8 cellular contexts compared by ENCODE assay signal in genomic region chr10:788796-789748, GRCh38.
DNase-seq lines count a peak whose midpoint lies in the region; ATAC-seq and TF ChIP-seq lines count a peak whose summit lies in the region.

No MANE protein-coding gene starts in this region.

- H3K4me3 ChIP-seq in SJSA1 (no peak overlapping the region), lung (no peak overlapping the region)
- peak overlapping the region; percentile 12 for H3K4me3 ChIP-seq in effector memory CD4-positive, alpha-beta T cell (ENCODE audit: insufficient read depth, low read depth, low read length, poor library complexity, severe bottlenecking)

- H3K27me3 Mint-ChIP-seq in stimulated activated naive CD8-positive, alpha-beta T cell treated with anti-CD3 and anti-CD28 coated beads, Interleukin-15, Interleukin-2, amounts not matched to agents 100 ng/mL and 50 ng/mL, for 24 hours: peaks cover 8% of the 10 kb centered on the region

- no peaks in the 10 kb centered on the region for H3K9me3 Mint-ChIP-seq in stimulated activated naive CD8-positive, alpha-beta T cell treated with anti-CD3 and anti-CD28 coated beads, Interleukin-15, Interleukin-2, amounts not matched to agents 100 ng/mL and 50 ng/mL, for 24 hours

- H3K4me3 Mint-ChIP-seq in stimulated activated naive CD8-positive, alpha-beta T cell treated with anti-CD3 and anti-CD28 coated beads, Interleukin-15, Interleukin-2, amounts not matched to agents 100 ng/mL and 50 ng/mL, for 24 hours: peak overlapping the region; percentile 52

- H3K36me3 ChIP-seq in SJSA1 (0 out of 2 replicates have a peak, but pooled peaks cover 4% of the 10 kb centered on the region), lung (ENCODE audit: control insufficient read depth in 2 of 2, insufficient read depth in 2 of 2, low read length in 2 of 2) (no peaks in the 10 kb centered on the region)
- no peaks in the 10 kb centered on the region for H3K36me3 ChIP-seq in effector memory CD4-positive, alpha-beta T cell (ENCODE audit: control insufficient read depth, insufficient read depth, low read length)

- H3K27ac Mint-ChIP-seq in stimulated activated naive CD8-positive, alpha-beta T cell treated with anti-CD3 and anti-CD28 coated beads, Interleukin-15, Interleukin-2, amounts not matched to agents 100 ng/mL and 50 ng/mL, for 24 hours: no peak overlapping the region

- ATAC-seq in lung (ENCODE audit: insufficient read depth, low FRiP score): peak; percentile 77

- H3K27me3 ChIP-seq in SJSA1 (replicated peaks) (no peaks in the 10 kb centered on the region), lung (ENCODE audit: control insufficient read depth, insufficient read depth) (no peaks in the 10 kb centered on the region)
- H3K27me3 ChIP-seq in effector memory CD4-positive, alpha-beta T cell (replicated peaks; ENCODE audit: control insufficient read depth, insufficient read depth, low read length, poor library complexity, severe bottlenecking): no peaks in the 10 kb centered on the region

- TF ChIP-seq CTCF in lung (IDR thresholded peaks at IDR 0.05; ENCODE audit: control extremely low read depth, extremely low read depth): no peak

- no peak overlapping the region; the same call in 1 of the 2 replicates for H3K27ac ChIP-seq in SJSA1
- no peak overlapping the region for H3K27ac ChIP-seq in effector memory CD4-positive, alpha-beta T cell (ENCODE audit: insufficient read depth, low read length, poor library complexity, severe bottlenecking)
- H3K27ac ChIP-seq in lung (ENCODE audit: low read depth in 1 of 2, low read length in 1 of 2): no peak overlapping the region

- H3K9me3 ChIP-seq in SJSA1 (replicated peaks) (no peaks in the 10 kb centered on the region), lung (ENCODE audit: control insufficient read depth in 2 of 2, insufficient read depth in 1 of 2, low read length in 1 of 2) (peaks cover 0 to 2% of the 10 kb centered on the region in 2 donors)
- H3K9me3 ChIP-seq in effector memory CD4-positive, alpha-beta T cell (ENCODE audit: control insufficient read depth, low read length): no peaks in the 10 kb centered on the region

- H3K36me3 Mint-ChIP-seq in stimulated activated naive CD8-positive, alpha-beta T cell treated with anti-CD3 and anti-CD28 coated beads, Interleukin-15, Interleukin-2, amounts not matched to agents 100 ng/mL and 50 ng/mL, for 24 hours (ENCODE audit: low read depth): no peaks in the 10 kb centered on the region

- DNase-seq in activated effector memory CD4-positive, alpha-beta T cell treated with anti-CD3 and anti-CD28 coated beads, Interleukin-2, amount 50 U/mL, for 16 hours: peak; percentile 62
- DNase-seq in activated effector memory CD4-positive, alpha-beta T cell treated with Interleukin-2 at 50 U/mL for 16 hours: no peak
- DNase-seq in SJSA1 (ENCODE audit: low read depth in 1 of 2, low spot score in 2 of 2) (peak; percentile 50 to 82), lung (ENCODE audit: low spot score) (peak; percentile 77), GM19240 (ENCODE audit: insufficient read length, low spot score) (no peak), DMS79 treated with DMSO at 0.1 percent for 48 hours (lab: John Stamatoyannopoulos, UW) (no peak)
- DNase-seq in effector memory CD4-positive, alpha-beta T cell: no peak

- peaks cover 33% of the 10 kb centered on the region for H3K4me1 ChIP-seq in SJSA1 (replicated peaks)
- H3K4me1 ChIP-seq in effector memory CD4-positive, alpha-beta T cell (ENCODE audit: control insufficient read depth, insufficient read depth, low read length, poor library complexity, severe bottlenecking): no peaks in the 10 kb centered on the region
- peaks cover 0 to 11% of the 10 kb centered on the region in 2 donors for H3K4me1 ChIP-seq in lung (ENCODE audit: control insufficient read depth in 2 of 2, insufficient read depth in 2 of 2, low read length in 2 of 2)

- 25 to 52% methylated on average over 50 of the region's 50 CpGs for WGBS in lung, 2 donors

- H3K4me1 Mint-ChIP-seq in stimulated activated naive CD8-positive, alpha-beta T cell treated with anti-CD3 and anti-CD28 coated beads, Interleukin-15, Interleukin-2, amounts not matched to agents 100 ng/mL and 50 ng/mL, for 24 hours (ENCODE audit: low read depth): no peaks in the 10 kb centered on the region

Comparison
In these comparisons a context has a peak if more than half of its experiments do, and no peak if none do; other contexts are left out.
1. DNase-seq: peak in activated effector memory CD4-positive, alpha-beta T cell treated with anti-CD3 and anti-CD28 coated beads, Interleukin-2, amount 50 U/mL, for 16 hours (single experiment), SJSA1 (2 of 2) and lung (single experiment); none in activated effector memory CD4-positive, alpha-beta T cell treated with Interleukin-2 at 50 U/mL for 16 hours (single experiment), effector memory CD4-positive, alpha-beta T cell (0 of 3), GM19240 (single experiment) and DMS79 treated with DMSO at 0.1 percent for 48 hours (single experiment).